8 cellular contexts compared by ENCODE assay signal in the genomic region with DNA sequence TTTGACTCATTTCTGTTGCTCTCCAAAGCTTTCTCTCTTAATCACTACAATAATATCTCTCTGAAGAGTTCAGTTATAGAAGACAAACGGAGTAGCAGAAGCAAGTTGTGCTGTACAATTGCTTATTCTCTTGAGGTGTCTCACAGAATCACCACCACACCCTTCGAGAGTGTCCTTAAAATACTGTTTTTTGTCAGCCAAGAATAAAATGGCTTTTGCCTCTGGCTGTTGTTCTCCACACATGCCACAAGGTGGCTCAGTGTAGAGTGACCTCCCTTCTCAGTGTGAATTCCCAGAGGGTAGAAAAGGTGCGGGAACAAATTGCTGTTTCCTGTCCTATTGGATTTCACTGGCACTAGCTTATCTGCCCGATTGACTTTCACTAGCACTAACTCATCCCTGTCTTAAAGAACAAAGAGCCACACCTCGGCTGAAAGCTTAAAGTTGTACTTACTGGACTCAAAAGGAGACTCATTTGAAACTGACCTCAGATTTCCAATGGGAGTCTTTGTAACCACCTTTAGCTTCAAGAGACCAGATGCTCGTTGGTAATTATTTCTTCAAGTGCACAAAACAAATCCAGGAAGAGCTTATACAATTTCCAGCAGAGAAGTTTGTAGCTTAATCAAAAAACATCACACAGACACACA.
A peak's percentile ranks its signal among the peaks of the same experiment; 100 is the strongest.
DNase-seq lines count a peak whose midpoint lies in the region; ATAC-seq and TF ChIP-seq lines count a peak whose summit lies in the region.

No MANE protein-coding gene starts in this region.

- ATAC-seq in GM18867 (IDR thresholded peaks at IDR 0.05; ENCODE audit: unreplicated experiment) (peak; percentile 66), HG03442 (IDR thresholded peaks at IDR 0.05; ENCODE audit: unreplicated experiment) (peak; percentile 48), heart right ventricle (peak in 2 of 8 donors; percentile 50 to 66), GM19328 (IDR thresholded peaks at IDR 0.05; ENCODE audit: unreplicated experiment) (no peak)

- H3K27me3 ChIP-seq in NT2/D1 (ENCODE audit: insufficient read depth, insufficient read length) (no peaks in the 10 kb centered on the region), heart right ventricle (peaks cover 0 to 10% (median 0%) of the 10 kb centered on the region in 7 donors)

- H3K4me1 ChIP-seq in NT2/D1 (ENCODE audit: insufficient read depth, insufficient read length) (no peaks in the 10 kb centered on the region), heart right ventricle (peaks cover 0 to 5% (median 0%) of the 10 kb centered on the region in 9 donors)

- H3K4me3 ChIP-seq in NT2/D1 (ENCODE audit: insufficient read length, low read depth): no peak overlapping the region
- H3K4me3 ChIP-seq in heart right ventricle: no peak overlapping the region

- no peaks in the 10 kb centered on the region for H3K36me3 ChIP-seq in NT2/D1 (ENCODE audit: insufficient read depth, insufficient read length, low read length)
- H3K36me3 ChIP-seq in heart right ventricle: no peaks in the 10 kb centered on the region

- no peaks in the 10 kb centered on the region for H3K9me3 ChIP-seq in NT2/D1 (ENCODE audit: insufficient read depth, low read length)
- no peaks in the 10 kb centered on the region for H3K9me3 ChIP-seq in heart right ventricle

- peak in 8 of 9 donors; percentile 39 to 76 (median 65) for TF ChIP-seq CTCF in heart right ventricle (IDR thresholded peaks at IDR 0.05)

- no peak overlapping the region for H3K27ac ChIP-seq in heart right ventricle

- peak; percentile 36 for DNase-seq in AG20443 (ENCODE audit: low spot score)
- peak; percentile 55 for DNase-seq in NT2/D1 (ENCODE audit: low read depth, low spot score)
- DNase-seq in activated T-helper 1 cell treated with Interleukin-2 at 50 U/mL for 16 hours (ENCODE audit: low read depth): peak; percentile 1
- peak in 1 of 2 donors; percentile 13 for DNase-seq in heart right ventricle
- peak; percentile 30 for DNase-seq in retina

- no peak overlapping the region for H3K9ac ChIP-seq in NT2/D1 (ENCODE audit: insufficient read length, low read depth)

- WGBS in heart right ventricle, 2 donors: 12% methylated on average over 6 of the region's 6 CpGs

- intact Hi-C loops in heart right ventricle (cut with DNase I): loop anchor here in 4 of 10 donors (2.0 to 10.0 kb wide), 6 partner anchors 195 to 473 kb away; no protein-coding TSS in a partner anchor
